1 cellular context compared by ENCODE assay signal in the genomic region with DNA sequence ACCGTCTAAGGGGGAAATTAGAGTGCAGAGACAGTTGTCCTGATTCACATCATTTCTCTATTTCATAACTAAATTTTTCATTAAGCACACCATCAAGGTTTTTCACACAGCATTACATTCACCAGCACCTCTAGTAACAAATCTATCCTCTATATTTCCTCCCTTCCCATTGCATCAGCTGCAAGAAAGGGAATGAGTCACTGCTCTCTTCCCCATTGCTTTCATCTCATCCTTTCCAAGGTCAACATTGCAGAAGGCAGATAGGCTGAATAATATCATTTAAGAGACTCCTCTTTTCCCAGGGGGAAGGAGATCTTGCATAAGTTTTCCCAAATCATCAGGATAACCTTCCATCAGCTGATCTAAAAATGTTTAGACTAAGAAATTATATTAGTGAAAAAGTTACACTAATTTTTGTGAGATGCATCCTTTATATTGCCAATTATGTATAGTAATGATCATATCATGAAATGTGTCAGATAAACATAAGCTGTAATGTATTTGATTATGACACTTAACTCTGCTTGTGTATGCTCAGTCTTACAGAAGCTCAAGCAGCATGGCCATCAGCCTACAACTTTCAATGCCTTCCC.
TF ChIP-seq lines count a peak whose summit lies in the region.

No MANE protein-coding gene starts in this region.

TF ChIP-seq in HepG2, 621 proteins besides CTCF, POLR2A, EP300 and RAD21 (continued from another document):
- TF ChIP-seq, protein P1, sequence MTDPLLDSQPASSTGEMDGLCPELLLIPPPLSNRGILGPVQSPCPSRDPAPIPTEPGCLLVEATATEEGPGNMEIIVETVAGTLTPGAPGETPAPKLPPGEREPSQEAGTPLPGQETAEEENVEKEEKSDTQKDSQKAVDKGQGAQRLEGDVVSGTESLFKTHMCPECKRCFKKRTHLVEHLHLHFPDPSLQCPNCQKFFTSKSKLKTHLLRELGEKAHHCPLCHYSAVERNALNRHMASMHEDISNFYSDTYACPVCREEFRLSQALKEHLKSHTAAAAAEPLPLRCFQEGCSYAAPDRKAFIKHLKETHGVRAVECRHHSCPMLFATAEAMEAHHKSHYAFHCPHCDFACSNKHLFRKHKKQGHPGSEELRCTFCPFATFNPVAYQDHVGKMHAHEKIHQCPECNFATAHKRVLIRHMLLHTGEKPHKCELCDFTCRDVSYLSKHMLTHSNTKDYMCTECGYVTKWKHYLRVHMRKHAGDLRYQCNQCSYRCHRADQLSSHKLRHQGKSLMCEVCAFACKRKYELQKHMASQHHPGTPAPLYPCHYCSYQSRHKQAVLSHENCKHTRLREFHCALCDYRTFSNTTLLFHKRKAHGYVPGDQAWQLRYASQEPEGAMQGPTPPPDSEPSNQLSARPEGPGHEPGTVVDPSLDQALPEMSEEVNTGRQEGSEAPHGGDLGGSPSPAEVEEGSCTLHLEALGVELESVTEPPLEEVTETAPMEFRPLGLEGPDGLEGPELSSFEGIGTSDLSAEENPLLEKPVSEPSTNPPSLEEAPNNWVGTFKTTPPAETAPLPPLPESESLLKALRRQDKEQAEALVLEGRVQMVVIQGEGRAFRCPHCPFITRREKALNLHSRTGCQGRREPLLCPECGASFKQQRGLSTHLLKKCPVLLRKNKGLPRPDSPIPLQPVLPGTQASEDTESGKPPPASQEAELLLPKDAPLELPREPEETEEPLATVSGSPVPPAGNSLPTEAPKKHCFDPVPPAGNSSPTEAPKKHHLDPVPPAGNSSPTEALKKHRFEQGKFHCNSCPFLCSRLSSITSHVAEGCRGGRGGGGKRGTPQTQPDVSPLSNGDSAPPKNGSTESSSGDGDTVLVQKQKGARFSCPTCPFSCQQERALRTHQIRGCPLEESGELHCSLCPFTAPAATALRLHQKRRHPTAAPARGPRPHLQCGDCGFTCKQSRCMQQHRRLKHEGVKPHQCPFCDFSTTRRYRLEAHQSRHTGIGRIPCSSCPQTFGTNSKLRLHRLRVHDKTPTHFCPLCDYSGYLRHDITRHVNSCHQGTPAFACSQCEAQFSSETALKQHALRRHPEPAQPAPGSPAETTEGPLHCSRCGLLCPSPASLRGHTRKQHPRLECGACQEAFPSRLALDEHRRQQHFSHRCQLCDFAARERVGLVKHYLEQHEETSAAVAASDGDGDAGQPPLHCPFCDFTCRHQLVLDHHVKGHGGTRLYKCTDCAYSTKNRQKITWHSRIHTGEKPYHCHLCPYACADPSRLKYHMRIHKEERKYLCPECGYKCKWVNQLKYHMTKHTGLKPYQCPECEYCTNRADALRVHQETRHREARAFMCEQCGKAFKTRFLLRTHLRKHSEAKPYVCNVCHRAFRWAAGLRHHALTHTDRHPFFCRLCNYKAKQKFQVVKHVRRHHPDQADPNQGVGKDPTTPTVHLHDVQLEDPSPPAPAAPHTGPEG (CRISPR knock-in tag; IDR thresholded peaks at IDR 0.05): no peak
- peak; percentile 91 for TF ChIP-seq FOSL1 (CRISPR knock-in tag; IDR thresholded peaks at IDR 0.05; ENCODE audit: borderline replicate concordance)
- TF ChIP-seq SNRNP70 (IDR thresholded peaks at IDR 0.05; ENCODE audit: low read depth, low read length): no peak
- no peak for TF ChIP-seq ZNF354B (CRISPR knock-in tag; IDR thresholded peaks at IDR 0.05)
- TF ChIP-seq TEAD2 (CRISPR knock-in tag; IDR thresholded peaks at IDR 0.05): no peak
- TF ChIP-seq, protein P2, sequence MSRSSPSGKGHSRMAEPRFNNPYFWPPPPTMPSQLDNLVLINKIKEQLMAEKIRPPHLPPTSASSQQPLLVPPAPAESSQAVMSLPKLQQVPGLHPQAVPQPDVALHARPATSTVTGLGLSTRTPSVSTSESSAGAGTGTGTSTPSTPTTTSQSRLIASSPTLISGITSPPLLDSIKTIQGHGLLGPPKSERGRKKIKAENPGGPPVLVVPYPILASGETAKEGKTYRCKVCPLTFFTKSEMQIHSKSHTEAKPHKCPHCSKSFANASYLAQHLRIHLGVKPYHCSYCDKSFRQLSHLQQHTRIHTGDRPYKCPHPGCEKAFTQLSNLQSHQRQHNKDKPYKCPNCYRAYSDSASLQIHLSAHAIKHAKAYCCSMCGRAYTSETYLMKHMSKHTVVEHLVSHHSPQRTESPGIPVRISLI (CRISPR knock-in tag; IDR thresholded peaks at IDR 0.05; ENCODE audit: borderline replicate concordance): no peak
- no peak for TF ChIP-seq TMF1 (CRISPR knock-in tag; IDR thresholded peaks at IDR 0.05; ENCODE audit: low read depth)
- TF ChIP-seq ZNF331 (CRISPR knock-in tag; IDR thresholded peaks at IDR 0.05): peak; percentile 67; the same call in 1 of the 2 replicates
- TF ChIP-seq, protein P3, sequence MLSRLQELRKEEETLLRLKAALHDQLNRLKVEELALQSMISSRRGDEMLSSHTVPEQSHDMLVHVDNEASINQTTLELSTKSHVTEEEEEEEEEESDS (CRISPR knock-in tag; IDR thresholded peaks at IDR 0.05; ENCODE audit: borderline replicate concordance): no peak
- TF ChIP-seq SPEN (CRISPR knock-in tag; IDR thresholded peaks at IDR 0.05; ENCODE audit: low read depth): no peak
- TF ChIP-seq ZNF329 (CRISPR knock-in tag; IDR thresholded peaks at IDR 0.05; ENCODE audit: low read depth): no peak
- TF ChIP-seq SIX1 (CRISPR knock-in tag; IDR thresholded peaks at IDR 0.05; ENCODE audit: borderline replicate concordance): no peak
- no peak for TF ChIP-seq ARNT (IDR thresholded peaks at IDR 0.05)
- no peak for TF ChIP-seq ZNF577 (CRISPR knock-in tag; IDR thresholded peaks at IDR 0.05; ENCODE audit: borderline replicate concordance, low read depth)
- no peak for TF ChIP-seq CREB1 (IDR thresholded peaks at IDR 0.05)
- TF ChIP-seq CREB1 (CRISPR knock-in tag; IDR thresholded peaks at IDR 0.05): peak; percentile 32; the same call in 1 of the 2 replicates
- no peak for TF ChIP-seq MEF2D (CRISPR knock-in tag; IDR thresholded peaks at IDR 0.05)
- no peak for TF ChIP-seq ZKSCAN5 (CRISPR knock-in tag; IDR thresholded peaks at IDR 0.05)
- TF ChIP-seq ZNF101 (CRISPR knock-in tag; IDR thresholded peaks at IDR 0.05; ENCODE audit: borderline replicate concordance, low read depth): no peak
- TF ChIP-seq GATAD2A (CRISPR knock-in tag; IDR thresholded peaks at IDR 0.05): peak; percentile 95
- no peak for TF ChIP-seq PHF20 (CRISPR knock-in tag; IDR thresholded peaks at IDR 0.05)
- TF ChIP-seq, protein P4, sequence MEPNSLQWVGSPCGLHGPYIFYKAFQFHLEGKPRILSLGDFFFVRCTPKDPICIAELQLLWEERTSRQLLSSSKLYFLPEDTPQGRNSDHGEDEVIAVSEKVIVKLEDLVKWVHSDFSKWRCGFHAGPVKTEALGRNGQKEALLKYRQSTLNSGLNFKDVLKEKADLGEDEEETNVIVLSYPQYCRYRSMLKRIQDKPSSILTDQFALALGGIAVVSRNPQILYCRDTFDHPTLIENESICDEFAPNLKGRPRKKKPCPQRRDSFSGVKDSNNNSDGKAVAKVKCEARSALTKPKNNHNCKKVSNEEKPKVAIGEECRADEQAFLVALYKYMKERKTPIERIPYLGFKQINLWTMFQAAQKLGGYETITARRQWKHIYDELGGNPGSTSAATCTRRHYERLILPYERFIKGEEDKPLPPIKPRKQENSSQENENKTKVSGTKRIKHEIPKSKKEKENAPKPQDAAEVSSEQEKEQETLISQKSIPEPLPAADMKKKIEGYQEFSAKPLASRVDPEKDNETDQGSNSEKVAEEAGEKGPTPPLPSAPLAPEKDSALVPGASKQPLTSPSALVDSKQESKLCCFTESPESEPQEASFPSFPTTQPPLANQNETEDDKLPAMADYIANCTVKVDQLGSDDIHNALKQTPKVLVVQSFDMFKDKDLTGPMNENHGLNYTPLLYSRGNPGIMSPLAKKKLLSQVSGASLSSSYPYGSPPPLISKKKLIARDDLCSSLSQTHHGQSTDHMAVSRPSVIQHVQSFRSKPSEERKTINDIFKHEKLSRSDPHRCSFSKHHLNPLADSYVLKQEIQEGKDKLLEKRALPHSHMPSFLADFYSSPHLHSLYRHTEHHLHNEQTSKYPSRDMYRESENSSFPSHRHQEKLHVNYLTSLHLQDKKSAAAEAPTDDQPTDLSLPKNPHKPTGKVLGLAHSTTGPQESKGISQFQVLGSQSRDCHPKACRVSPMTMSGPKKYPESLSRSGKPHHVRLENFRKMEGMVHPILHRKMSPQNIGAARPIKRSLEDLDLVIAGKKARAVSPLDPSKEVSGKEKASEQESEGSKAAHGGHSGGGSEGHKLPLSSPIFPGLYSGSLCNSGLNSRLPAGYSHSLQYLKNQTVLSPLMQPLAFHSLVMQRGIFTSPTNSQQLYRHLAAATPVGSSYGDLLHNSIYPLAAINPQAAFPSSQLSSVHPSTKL (CRISPR knock-in tag; IDR thresholded peaks at IDR 0.05): peak; percentile 92
